In genomic region chr1:20301463-20302092, GRCh38 we compare ENCODE assay signal across 25 cellular contexts. TPM values are rescaled to one million over a fixed set of nuclear protein-coding genes. Genes with fewer than 3 reads are reported as not detected.
DNase-seq lines count a peak whose midpoint lies in the region; ATAC-seq and TF ChIP-seq lines count a peak whose summit lies in the region.
"Had no signal": no experiment of that assay in that cellular context is flagged by ENCODE, and none has a peak within 500 bp of the region (broad histone marks: within the 10 kb centered on the region; RNA-seq: fewer than 3 reads in every experiment).

No MANE protein-coding gene starts in this region.

- no peak overlapping the region for H3K56ac ChIP-seq in IMR-90 (ENCODE audit: extremely low read depth, insufficient read depth, low read length)

- H2BK20ac ChIP-seq in IMR-90 (ENCODE audit: low read depth, low read length), result no peak overlapping the region

- no peak overlapping the region for H2BK12ac ChIP-seq in mesenchymal stem cell (ENCODE audit: low read length in 2 of 2)

- peak overlapping the region; percentile 75 for H2AFZ ChIP-seq in IMR-90 (replicated peaks; ENCODE audit: low read length, poor library complexity)
- no peak overlapping the region for H2AFZ ChIP-seq in mesenchymal stem cell (ENCODE audit: low read depth, low read length)

- CTCF ChIA-PET in IMR-90 (lab: Yijun Ruan, JAX), result no interaction called here

- dilution Hi-C loops in IMR-90 (cut with HindIII; ENCODE audit: low sequenced_read_pairs, unreplicated experiment), result no loop called here

- H4K8ac ChIP-seq in IMR-90 (ENCODE audit: low read depth in 2 of 2, low read length in 2 of 2) (no peak overlapping the region), mesenchymal stem cell (ENCODE audit: low read length) (no peak overlapping the region)

- H3K4me3 ChIP-seq in IMR-90 (ENCODE audit: insufficient read depth, low read depth, low read length) (no peak overlapping the region), astrocyte of the spinal cord (ENCODE audit: low read depth, low read length) (no peak overlapping the region), mesenchymal stem cell (ENCODE audit: insufficient read depth in 1 of 2, low read depth in 1 of 2, low read length in 2 of 2) (no peak overlapping the region), upper lobe of right lung (no peak overlapping the region)
- H3K4me3 ChIP-seq: BLaER1, GM12878 had no signal

- peak; percentile 13 for DNase-seq in EL
- DNase-seq in IMR-90, result peak; percentile 6
- DNase-seq in astrocyte of the spinal cord (ENCODE audit: low read depth, low spot score), result peak; percentile 24
- DNase-seq in mesenchymal stem cell, result peak; percentile 19
- no peak for DNase-seq in stimulated activated naive CD4-positive, alpha-beta T cell (lab: John Stamatoyannopoulos, UW)
- DNase-seq in NCI-H1930 (lab: John Stamatoyannopoulos, UW), result no peak
- DNase-seq in upper lobe of right lung, result no peak
- DNase-seq in substantia nigra (lab: John Stamatoyannopoulos, UW), result no peak
- DNase-seq: CD4-positive, alpha-beta T cell; COR-L47; DMS79; NCI-H1105; NCI-H146; NCI-H2029 treated with DMSO at 0.1 percent for 48 hours; NCI-H446; NCI-H526; OCI-M1; RPMI8226; SIG-M5 had no signal

- H3K4me2 ChIP-seq in IMR-90 (ENCODE audit: low read depth, low read length), result no peak overlapping the region
- H3K4me2 ChIP-seq in mesenchymal stem cell (ENCODE audit: low read length, poor library complexity, severe bottlenecking), result no peak overlapping the region
- H3K4me2 ChIP-seq: BLaER1, KMS-11 had no signal

- H3K4me1 ChIP-seq in IMR-90 (ENCODE audit: control insufficient read depth, insufficient read depth, low read length) (no peaks in the 10 kb centered on the region), mesenchymal stem cell (ENCODE audit: control insufficient read depth, insufficient read depth, low read depth, low read length) (no peaks in the 10 kb centered on the region), upper lobe of right lung (no peaks in the 10 kb centered on the region)
- H3K4me1 ChIP-seq: BLaER1 had no signal

- TF ChIP-seq RAD21 in IMR-90 (IDR thresholded peaks at IDR 0.05; ENCODE audit: low read length), result no peak

- peak overlapping the region; percentile 65 for H2AK9ac ChIP-seq in IMR-90 (replicated peaks; ENCODE audit: low read depth, low read length, poor library complexity)

- in situ Hi-C loops in IMR-90 (cut with MboI; ENCODE audit: low sequenced_read_pairs) (no loop called here), astrocyte of the spinal cord (cut with HindIII; ENCODE audit: low sequenced_read_pairs) (no loop called here)

- H3K14ac ChIP-seq in IMR-90 (replicated peaks; ENCODE audit: low read depth, low read length), result peak overlapping the region; percentile 22; the same call in 1 of the 2 replicates
- H3K14ac ChIP-seq in mesenchymal stem cell (ENCODE audit: low read length in 2 of 2), result no peak overlapping the region

- TF ChIP-seq CTCF in IMR-90 (conservative IDR thresholded peaks at IDR 0.05; ENCODE audit: low read depth, low read length) (no peak), astrocyte of the spinal cord (IDR thresholded peaks at IDR 0.05; ENCODE audit: low read depth, low read length) (no peak), upper lobe of right lung (IDR thresholded peaks at IDR 0.05) (no peak)

- H4K5ac ChIP-seq in IMR-90 (ENCODE audit: low read depth, low read length), result no peak overlapping the region

- H4K20me1 ChIP-seq in IMR-90 (ENCODE audit: insufficient read depth, low read length), result no peaks in the 10 kb centered on the region
- H4K20me1 ChIP-seq: BLaER1 had no signal

- H3K9me3 ChIP-seq in IMR-90 (ENCODE audit: control insufficient read depth, insufficient read depth, low read length) (no peaks in the 10 kb centered on the region), mesenchymal stem cell (ENCODE audit: control insufficient read depth, low read length) (no peaks in the 10 kb centered on the region), upper lobe of right lung (no peaks in the 10 kb centered on the region)
- H3K9me3 ChIP-seq: BLaER1 had no signal

- H2AK5ac ChIP-seq in IMR-90 (ENCODE audit: low read depth, low read length) (no peak overlapping the region), mesenchymal stem cell (ENCODE audit: low read length, severe bottlenecking) (no peak overlapping the region)

- H2BK120ac ChIP-seq in IMR-90 (ENCODE audit: low read depth, low read length) (no peak overlapping the region), mesenchymal stem cell (ENCODE audit: low read depth, low read length) (no peak overlapping the region)

- H3K27ac ChIP-seq in IMR-90 (ENCODE audit: insufficient read depth, low read length) (no peak overlapping the region), mesenchymal stem cell (ENCODE audit: low read length, poor library complexity, severe bottlenecking) (no peak overlapping the region), upper lobe of right lung (no peak overlapping the region), substantia nigra (ENCODE audit: low read depth, low read length, poor library complexity, severe bottlenecking) (no peak overlapping the region)
- H3K27ac ChIP-seq: BLaER1, KMS-11 had no signal

- H3K4ac ChIP-seq in IMR-90 (ENCODE audit: low read depth, low read length) (peak overlapping the region; percentile 9; the same call in 1 of the 2 replicates), mesenchymal stem cell (ENCODE audit: low read depth in 1 of 2, low read length in 2 of 2) (no peak overlapping the region)

- H3K36me3 ChIP-seq in IMR-90 (ENCODE audit: control insufficient read depth, insufficient read depth, low read length) (no peaks in the 10 kb centered on the region), mesenchymal stem cell (ENCODE audit: control insufficient read depth in 1 of 2, insufficient read depth in 2 of 2, low read depth in 1 of 2, low read length in 2 of 2) (no peaks in the 10 kb centered on the region), upper lobe of right lung (no peaks in the 10 kb centered on the region)
- H3K36me3 ChIP-seq: BLaER1 had no signal

- TF ChIP-seq POLR2A in IMR-90 (IDR thresholded peaks at IDR 0.05; ENCODE audit: low read depth, low read length), result no peak

- ATAC-seq in IMR-90 (ENCODE audit: low read depth) (no peak), upper lobe of right lung (no peak)
- ATAC-seq: GM12878, HCT116, SK-N-SH treated with all-trans-retinoic acid at 6 μM for 48 hours had no signal

- WGBS in IMR-90 (ENCODE audit: extremely low coverage in 2 of 2, insufficient read length in 1 of 2), 2 experiments, result 100% methylated on average over 1 of the region's 12 CpGs; no CpG with 5 or more reads in 1 of the 2 experiments
- WGBS in mesenchymal stem cell, result 56% methylated on average over 12 of the region's 12 CpGs

- no TSS peak for BruUV-seq in IMR-90 (replicated peaks; lab: Mats Ljungman, UMichigan)

- peaks cover 3% of the 10 kb centered on the region; the same call in 1 of the 2 replicates for H3K9me1 ChIP-seq in IMR-90 (ENCODE audit: insufficient read depth, low read length)

- H3K27me3 ChIP-seq in IMR-90 (ENCODE audit: control insufficient read depth, insufficient read depth, low read length) (peaks cover 27% of the 10 kb centered on the region), mesenchymal stem cell (ENCODE audit: control insufficient read depth in 1 of 2, insufficient read depth in 1 of 2, low read length in 2 of 2) (peaks cover 41 to 89% of the 10 kb centered on the region in 2 experiments), upper lobe of right lung (no peaks in the 10 kb centered on the region)
- H3K27me3 ChIP-seq: BLaER1 had no signal

- POLR2A ChIA-PET in IMR-90 (lab: Charles Lee; ENCODE audit: unreplicated experiment), result no interaction called here

- intact Hi-C loops in IMR-90 (cut with micrococcal nuclease) (no loop called here), upper lobe of right lung (cut with DNase I) (no loop called here)

- no peak overlapping the region for H3K18ac ChIP-seq in IMR-90 (ENCODE audit: low read depth, low read length)
- H3K18ac ChIP-seq in mesenchymal stem cell (ENCODE audit: low read depth in 1 of 2, low read length in 2 of 2), result no peak overlapping the region

- H2BK5ac ChIP-seq in IMR-90 (ENCODE audit: low read depth, low read length, poor library complexity, severe bottlenecking) (no peak overlapping the region), mesenchymal stem cell (ENCODE audit: low read depth, low read length, poor library complexity, severe bottlenecking) (no peak overlapping the region)

- H3K23ac ChIP-seq in IMR-90 (ENCODE audit: low read depth, low read length), result no peak overlapping the region
- H3K23ac ChIP-seq in mesenchymal stem cell (ENCODE audit: low read length in 2 of 2), result no peak overlapping the region

- H2BK15ac ChIP-seq in IMR-90 (ENCODE audit: low read depth, low read length) (no peak overlapping the region), mesenchymal stem cell (ENCODE audit: low read depth, poor library complexity, severe bottlenecking) (no peak overlapping the region)

- H3K9ac ChIP-seq in IMR-90 (ENCODE audit: low read depth, low read length) (no peak overlapping the region), mesenchymal stem cell (ENCODE audit: low read length) (no peak overlapping the region)
- H3K9ac ChIP-seq: BLaER1, KMS-11 had no signal

- H4K91ac ChIP-seq in IMR-90 (ENCODE audit: insufficient read depth, low read depth, low read length) (no peak overlapping the region), mesenchymal stem cell (ENCODE audit: low read length) (no peak overlapping the region)

- H3K79me1 ChIP-seq in IMR-90 (ENCODE audit: low read depth in 1 of 2, low read length in 2 of 2) (no peaks in the 10 kb centered on the region), mesenchymal stem cell (replicated peaks; ENCODE audit: low read length, poor library complexity, severe bottlenecking) (no peaks in the 10 kb centered on the region)

TF ChIP-seq in IMR-90, 13 proteins besides CTCF, POLR2A, EP300 and RAD21 (continues in another document):
- TF ChIP-seq CEBPB (IDR thresholded peaks at IDR 0.05; ENCODE audit: low read depth, low read length), result no peak
- no peak for TF ChIP-seq USF2 (IDR thresholded peaks at IDR 0.05; ENCODE audit: low read depth, low read length)
- TF ChIP-seq CHD1 (IDR thresholded peaks at IDR 0.05; ENCODE audit: low read depth, low read length), result no peak
- no peak for TF ChIP-seq MXI1 (IDR thresholded peaks at IDR 0.05; ENCODE audit: borderline replicate concordance, low read depth, low read length)
- no peak for TF ChIP-seq NFE2L2 (IDR thresholded peaks at IDR 0.05; ENCODE audit: low read depth, low read length)

RNA-seq across cellular contexts. Expression of gene VWA5B1, which starts 10.9 kb away (rescaled TPM):
- total RNA-seq in IMR-90 (2012; rRNA removed) (not detected in 2 replicates), upper lobe of right lung (0.09 TPM)
- polyA plus RNA-seq in IMR-90 (2012; rRNA removed), result not detected in 2 replicates
- not detected in 2 replicates for polyA plus RNA-seq in IMR-90 (2012; cell fraction: cytosol; rRNA removed)
- not detected in 2 replicates for polyA plus RNA-seq in IMR-90 (2012; cell fraction: nucleus; rRNA removed; ENCODE audit: low replicate concordance)
- polyA plus RNA-seq in mesenchymal stem cell (2013, experiment 1 of 2), result not detected
- polyA plus RNA-seq in mesenchymal stem cell (2013, experiment 2 of 2), result not detected
- total RNA-seq: HT1080 had no signal

Comparison
In these comparisons a context has a peak if more than half of its experiments do, and no peak if none do; other contexts are left out.
1. DNase-seq: peak in EL (single experiment), IMR-90 (single experiment), astrocyte of the spinal cord (single experiment) and mesenchymal stem cell (single experiment); none in stimulated activated naive CD4-positive, alpha-beta T cell (0 of 6), NCI-H1930 (0 of 2), upper lobe of right lung (single experiment) and substantia nigra (0 of 49).